ENCODE assay signal across 1 cellular context in genomic region chr2:33412920-33413319, GRCh38.
TF ChIP-seq lines count a peak whose summit lies in the region.

No MANE protein-coding gene starts in this region.

TF ChIP-seq in GM23338, 12 proteins besides CTCF, POLR2A, EP300 and RAD21 (continued from another document):
- no peak for TF ChIP-seq ZNF462 (CRISPR knock-in tag; IDR thresholded peaks at IDR 0.05)
